In genomic region chr7:25864943-25865633, GRCh38 we compare ENCODE assay signal across 22 cellular contexts.
DNase-seq lines count a peak whose midpoint lies in the region; ATAC-seq, FAIRE-seq and TF ChIP-seq lines count a peak whose summit lies in the region.
"Had no signal": no experiment of that assay in that cellular context is flagged by ENCODE, and none has a peak within 500 bp of the region (broad histone marks: within the 10 kb centered on the region; RNA-seq: fewer than 3 reads in every experiment).

No MANE protein-coding gene starts in this region.

- H3K4me2 ChIP-seq in HCT116 (ENCODE audit: low read length) = no peak overlapping the region

- H3K36me3 Mint-ChIP-seq in CD4-positive, alpha-beta T cell (ENCODE audit: low read depth) = peaks cover 15% of the 10 kb centered on the region

- H3K4me3 ChIP-seq in HCT116 (replicated peaks in 1 of 2; ENCODE audit: low read depth in 1 of 2, low read length in 2 of 2) = no peak overlapping the region
- H3K4me3 ChIP-seq in kidney (ENCODE audit: low read length in 2 of 2) = no peak overlapping the region
- no peak overlapping the region for H3K4me3 ChIP-seq in stomach
- H3K4me3 ChIP-seq: SJCRH30 had no signal

- H3K9ac ChIP-seq in HCT116 (ENCODE audit: low read length) = no peak overlapping the region
- H3K9ac ChIP-seq in kidney (ENCODE audit: low read length in 2 of 2) = no peak overlapping the region

- POLR2A ChIA-PET in CD4-positive, alpha-beta T cell (lab: Charles Lee) = interaction anchor here (0.7 kb wide), 1 partner anchor 1304 kb away, joined by 3 read pairs; no protein-coding TSS in a partner anchor
- POLR2A ChIA-PET in HCT116 (lab: Charles Lee) = no interaction called here

- CTCF ChIA-PET in CD4-positive, alpha-beta T cell (lab: Charles Lee) = interaction anchor here (1.0 to 2.4 kb wide), 3 partner anchors 11 to 1285 kb away, joined by 4 to 5 read pairs (median 5); no protein-coding TSS in a partner anchor
- CTCF ChIA-PET in HCT116 (lab: Charles Lee) = interaction anchor here (1.1 kb wide), 1 partner anchor 28 kb away, joined by 3 read pairs; no protein-coding TSS in a partner anchor

- 21 to 43% (median 26%) methylated on average over 3 of the region's 3 CpGs for WGBS in stomach, 5 donors

- TF ChIP-seq POLR2A in HCT116 (IDR thresholded peaks at IDR 0.05; ENCODE audit: borderline replicate concordance, extremely low read depth, insufficient read depth, insufficient read length) (no peak), stomach (IDR thresholded peaks at IDR 0.05) (no peak), GM12892 (IDR thresholded peaks at IDR 0.05; ENCODE audit: low read depth, low read length) (no peak)

- no peak overlapping the region for H3K27ac ChIP-seq in CD4-positive, alpha-beta T cell (ENCODE audit: low read depth, low read length)
- H3K27ac ChIP-seq in HCT116 (ENCODE audit: low read depth, low read length) (no peak overlapping the region), kidney (ENCODE audit: low read depth in 2 of 2, low read length in 2 of 2) (no peak overlapping the region), stomach (no peak overlapping the region)
- H3K27ac ChIP-seq: HL-60, SJCRH30 had no signal

- no peak for ATAC-seq in CD4-positive, alpha-beta T cell (ENCODE audit: poor library complexity)
- ATAC-seq in HCT116 = no peak
- ATAC-seq: Panc1 had no signal

- no TSS peak for BruUV-seq in HCT116 (replicated peaks; lab: Mats Ljungman, UMichigan)

- no peak overlapping the region for H2AFZ ChIP-seq in HCT116 (ENCODE audit: low read depth, low read length, poor library complexity, severe bottlenecking)

- DNase-seq in CD4-positive, alpha-beta T cell = no peak
- DNase-seq in HCT116 (ENCODE audit: low read depth, low spot score) (no peak), NCI-H446 treated with DMSO at 0.1 percent for 48 hours (lab: John Stamatoyannopoulos, UW) (peak; percentile 74), kidney (no peak), stomach (no peak), GM12892 (ENCODE audit: insufficient read length) (no peak), putamen (ENCODE audit: low spot score) (no peak)
- DNase-seq: ACHN, C1 segment of cervical spinal cord, GDM1, Kasumi-1, MM.1S, NCI-H1092, NCI-H1436 treated with DMSO at 0.1 percent for 48 hours, NCI-H2107, NCI-H226, NCI-H69, SJCRH30 had no signal

- H3K36me3 ChIP-seq in HCT116 (ENCODE audit: control insufficient read depth in 1 of 2, insufficient read depth in 2 of 2, low read length in 2 of 2) (no peaks in the 10 kb centered on the region), kidney (ENCODE audit: control insufficient read depth in 1 of 2, insufficient read depth in 2 of 2, low read length in 2 of 2) (no peaks in the 10 kb centered on the region), stomach (no peaks in the 10 kb centered on the region)
- H3K36me3 ChIP-seq: SJCRH30 had no signal

- TF ChIP-seq CTCF in CD4-positive, alpha-beta T cell (IDR thresholded peaks at IDR 0.05) = no peak
- no peak for TF ChIP-seq CTCF in HCT116 (IDR thresholded peaks at IDR 0.05 in 2 of 3, conservative IDR thresholded peaks at IDR 0.05 in 1 of 3; ENCODE audit: borderline replicate concordance in 1 of 3, insufficient read depth in 1 of 3, low read depth in 2 of 3, low read length in 2 of 3)
- TF ChIP-seq CTCF in kidney (IDR thresholded peaks at IDR 0.05; ENCODE audit: borderline replicate concordance, extremely low read depth, insufficient read depth) = no peak
- TF ChIP-seq CTCF in stomach (IDR thresholded peaks at IDR 0.05) = no peak

- peaks cover 0 to 6% of the 10 kb centered on the region in 2 experiments; a peak in 2 of 4 replicates for H3K4me1 ChIP-seq in HCT116 (ENCODE audit: control insufficient read depth in 1 of 2, insufficient read depth in 2 of 2, low read length in 2 of 2)
- H3K4me1 ChIP-seq in kidney (ENCODE audit: control insufficient read depth in 1 of 2, insufficient read depth in 1 of 2, low read depth in 1 of 2, low read length in 2 of 2) = peaks cover 0 to 9% of the 10 kb centered on the region in 2 donors
- H3K4me1 ChIP-seq in stomach = peaks cover 0 to 19% (median 13%) of the 10 kb centered on the region in 4 donors

- peak overlapping the region; percentile 15 for H3K27ac Mint-ChIP-seq in CD4-positive, alpha-beta T cell

- RAD21 ChIA-PET in HCT116 (lab: Charles Lee; ENCODE audit: low non-redundant PET in 1 of 2, low total read pairs in 2 of 2, uncharacterized antibody in 2 of 2, unreplicated experiment in 2 of 2) = no interaction called here

- H3K79me2 ChIP-seq in HCT116 (ENCODE audit: insufficient read depth, low read length) = no peaks in the 10 kb centered on the region

- TF ChIP-seq RAD21 in HCT116 (IDR thresholded peaks at IDR 0.05; ENCODE audit: low read depth) = no peak

- no peaks in the 10 kb centered on the region for H3K9me2 ChIP-seq in HCT116 (ENCODE audit: insufficient read depth)

- intact Hi-C loops in CD4-positive, alpha-beta T cell (cut with DNase I, micrococcal nuclease) = loop anchor here in 1 of 2 experiments (10.0 kb wide), 2 partner anchors 740 to 1000 kb away; partner anchors contain the start of genes CYCS and SKAP2
- intact Hi-C loops in HCT116 (cut with micrococcal nuclease) = loop anchor here (5.0 to 10.0 kb wide), 2 partner anchors 883 to 1300 kb away; partner anchors contain the start of genes HOXA9 and OSBPL3
- intact Hi-C loops in kidney (cut with DNase I) = no loop called here
- intact Hi-C loops in stomach (cut with DNase I; ENCODE audit: low total_unique reads) = no loop called here

- H3K9me3 Mint-ChIP-seq in CD4-positive, alpha-beta T cell = peaks cover 7% of the 10 kb centered on the region

- TF ChIP-seq EP300 in stomach (IDR thresholded peaks at IDR 0.05) = no peak

- H3K4me3 Mint-ChIP-seq in CD4-positive, alpha-beta T cell = no peak overlapping the region

- FAIRE-seq in kidney (lab: Jason Lieb, UNC) (peak; percentile 85), GM12892 (lab: Jason Lieb, UNC) (no peak)
- FAIRE-seq: GM19239, H1 had no signal

- H3K27me3 ChIP-seq in CD4-positive, alpha-beta T cell (ENCODE audit: control insufficient read depth, insufficient read depth, low read length) = peaks cover 93% of the 10 kb centered on the region
- H3K27me3 ChIP-seq in HCT116 (ENCODE audit: insufficient read depth, low read length) (peaks cover 63% of the 10 kb centered on the region), stomach (peaks cover 34 to 100% (median 89%) of the 10 kb centered on the region in 3 donors)

- no peaks in the 10 kb centered on the region; the same call in 1 of the 2 replicates for H4K20me1 ChIP-seq in HCT116 (ENCODE audit: insufficient read depth)

- H3K4me1 Mint-ChIP-seq in CD4-positive, alpha-beta T cell (ENCODE audit: low read depth) = peaks cover 17% of the 10 kb centered on the region

- H3K9me3 ChIP-seq in CD4-positive, alpha-beta T cell (ENCODE audit: control insufficient read depth, low read length) = peaks cover 28% of the 10 kb centered on the region
- H3K9me3 ChIP-seq in HCT116 (ENCODE audit: control insufficient read depth in 1 of 2, insufficient read depth in 1 of 2, low read depth in 1 of 2, low read length in 2 of 2) = no peaks in the 10 kb centered on the region
- H3K9me3 ChIP-seq in kidney (ENCODE audit: control insufficient read depth in 1 of 2, low read length in 2 of 2) = no peaks in the 10 kb centered on the region
- H3K9me3 ChIP-seq in stomach = peaks cover 6 to 34% (median 26%) of the 10 kb centered on the region in 4 donors
- H3K9me3 ChIP-seq: SJCRH30 had no signal

- H3K27me3 Mint-ChIP-seq in CD4-positive, alpha-beta T cell = peaks cover 56% of the 10 kb centered on the region

TF ChIP-seq in HCT116, 20 proteins besides CTCF, POLR2A, EP300 and RAD21 (continues in another document):
- no peak for TF ChIP-seq CEBPB (IDR thresholded peaks at IDR 0.05; ENCODE audit: low read depth)
- no peak for TF ChIP-seq ZBTB33 (IDR thresholded peaks at IDR 0.05; ENCODE audit: extremely low read depth, insufficient replicate concordance, low read length)
- peak; percentile 91 for TF ChIP-seq EZH2 (IDR thresholded peaks at IDR 0.05)
- no peak for TF ChIP-seq SIN3A (IDR thresholded peaks at IDR 0.05; ENCODE audit: low read depth)
- TF ChIP-seq SP1 (IDR thresholded peaks at IDR 0.05; ENCODE audit: low read depth) = no peak
- TF ChIP-seq EZH2phosphoT487 (IDR thresholded peaks at IDR 0.05; ENCODE audit: borderline replicate concordance) = 0 out of 2 replicates have a peak, but pooled peaks have one; percentile 88
